ENCODE assay signal across 13 cellular contexts in genomic region chr19:18743281-18743825, GRCh38. TPM values are rescaled to one million over a fixed set of nuclear protein-coding genes. Genes with fewer than 3 reads are reported as not detected.
DNase-seq lines count a peak whose midpoint lies in the region; ATAC-seq and TF ChIP-seq lines count a peak whose summit lies in the region.
"Had no signal": no experiment of that assay in that cellular context is flagged by ENCODE, and none has a peak within 500 bp of the region (broad histone marks: within the 10 kb centered on the region; RNA-seq: fewer than 3 reads in every experiment).

No MANE protein-coding gene starts in this region.

- no peaks in the 10 kb centered on the region for H3K27me3 ChIP-seq in BE2C
- no peaks in the 10 kb centered on the region for H3K27me3 ChIP-seq in SJCRH30
- no peaks in the 10 kb centered on the region for H3K27me3 ChIP-seq in ascending aorta

- H3K4me3 ChIP-seq in BE2C (ENCODE audit: low read depth, low read length) (peak overlapping the region; percentile 19; the same call in 1 of the 2 replicates), SJCRH30 (no peak overlapping the region), fibroblast of pulmonary artery (replicated peaks; ENCODE audit: low read depth, low read length) (no peak overlapping the region), mucosa of descending colon (no peak overlapping the region), ascending aorta (no peak overlapping the region)

- peak; percentile 72 for ATAC-seq in mucosa of descending colon

- H3K36me3 ChIP-seq in BE2C: no peaks in the 10 kb centered on the region
- no peaks in the 10 kb centered on the region for H3K36me3 ChIP-seq in SJCRH30
- H3K36me3 ChIP-seq in mucosa of descending colon (ENCODE audit: low read depth): no peaks in the 10 kb centered on the region
- no peaks in the 10 kb centered on the region for H3K36me3 ChIP-seq in ascending aorta

- TF ChIP-seq CTCF in BE2C (IDR thresholded peaks at IDR 0.05; ENCODE audit: low read depth, low read length) (no peak), fibroblast of pulmonary artery (IDR thresholded peaks at IDR 0.05; ENCODE audit: low read length, missing control alignments) (no peak), mucosa of descending colon (IDR thresholded peaks at IDR 0.05) (no peak), ascending aorta (IDR thresholded peaks at IDR 0.05) (no peak)

- DNase-seq in BE2C (peak; percentile 92), SJCRH30 (peak; percentile 89 to 91), fibroblast of pulmonary artery (ENCODE audit: low read depth) (peak; percentile 64), mucosa of descending colon (peak; percentile 75 to 82 (median 79)), ascending aorta (ENCODE audit: low spot score in 2 of 2) (no peak), NCI-H2171 (lab: John Stamatoyannopoulos, UW) (no peak), activated T-cell treated with anti-CD3 and anti-CD28 coated beads for 4 hours (no peak)
- no peak for DNase-seq in activated CD4-positive, alpha-beta T cell treated with anti-CD3 and anti-CD28 coated beads for 1 hour
- DNase-seq: cerebellar nuclear complex had no signal

- intact Hi-C loops in mucosa of descending colon (cut with DNase I, micrococcal nuclease): no loop called here
- intact Hi-C loops in ascending aorta (cut with DNase I): no loop called here

- peaks cover 52% of the 10 kb centered on the region for H3K4me1 ChIP-seq in BE2C
- H3K4me1 ChIP-seq in SJCRH30: peaks cover 36% of the 10 kb centered on the region
- peaks cover 38% of the 10 kb centered on the region for H3K4me1 ChIP-seq in mucosa of descending colon (ENCODE audit: low read depth)
- no peaks in the 10 kb centered on the region for H3K4me1 ChIP-seq in ascending aorta

- H3K27ac ChIP-seq in SJCRH30 (no peak overlapping the region), ascending aorta (no peak overlapping the region)

- H3K9me3 ChIP-seq in BE2C: no peaks in the 10 kb centered on the region
- H3K9me3 ChIP-seq in SJCRH30 (replicated peaks): no peaks in the 10 kb centered on the region
- no peaks in the 10 kb centered on the region for H3K9me3 ChIP-seq in mucosa of descending colon
- no peaks in the 10 kb centered on the region for H3K9me3 ChIP-seq in ascending aorta

RNA-seq across cellular contexts. Expression of gene COMP, which starts 47.8 kb away (rescaled TPM):
- 1.2 TPM for polyA plus RNA-seq in BE2C (2012; ENCODE audit: insufficient read depth, insufficient read length, low read depth)
- not detected in 2 replicates for total RNA-seq in SJCRH30 (2014; rRNA removed; shearing (Covaris generic))
- total RNA-seq in mucosa of descending colon (under 1 TPM in 2 of 3 donors, not detected in 1; 0.12 to 0.95 TPM), ascending aorta (5.0 TPM)
- total RNA-seq: glomerular endothelial cell; MCF 10A; mononuclear cell; T-helper 2 cell treated with Interferon-gamma antibody and Interleukin-4, amounts not matched to agents 100 ng/mL and 5 ng/mL, for 36 hours had no signal

RNA-seq across cellular contexts. Expression of gene CRTC1, which starts 59.9 kb away (rescaled TPM):
- 23.7 TPM for polyA plus RNA-seq in BE2C (2012; ENCODE audit: insufficient read depth, insufficient read length, low read depth)
- total RNA-seq in SJCRH30 (2014; rRNA removed; shearing (Covaris generic)): 2.4 and 3.5 TPM in 2 replicates
- 10 to 100 TPM; 11.5 to 15.1 (median 12.5) TPM for total RNA-seq in mucosa of descending colon
- total RNA-seq in ascending aorta: 10.0 TPM

Comparison
In these comparisons a context has a peak if more than half of its experiments do, and no peak if none do; other contexts are left out.
1. DNase-seq: peak in BE2C (single experiment), SJCRH30 (2 of 2), fibroblast of pulmonary artery (single experiment) and mucosa of descending colon (3 of 3); none in ascending aorta (0 of 2), NCI-H2171 (single experiment), activated CD4-positive, alpha-beta T cell treated with anti-CD3 and anti-CD28 coated beads for 1 hour (single experiment) and activated T-cell treated with anti-CD3 and anti-CD28 coated beads for 4 hours (single experiment).